In the genomic region with DNA sequence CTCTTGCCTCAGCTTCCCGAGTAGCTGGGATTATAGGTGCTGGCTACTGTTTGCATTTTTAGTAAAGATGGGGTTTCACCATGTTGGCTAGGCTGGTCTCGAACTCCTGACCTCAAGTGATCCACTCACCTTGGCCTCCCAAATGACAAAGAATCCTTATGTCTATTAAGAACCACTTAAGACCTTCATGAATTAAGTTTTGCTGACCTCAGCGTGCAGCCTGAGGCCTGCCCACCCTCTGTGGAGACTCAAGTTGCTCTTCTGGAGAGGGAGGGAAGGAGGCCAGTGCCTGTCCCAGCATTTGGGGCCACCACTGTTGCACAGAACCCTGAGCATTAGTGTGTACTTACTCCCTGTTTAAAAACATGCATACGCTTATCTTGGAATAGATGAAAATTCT, we compare ENCODE assay signal across 6 cellular contexts.
"Had no signal": no experiment of that assay in that cellular context is flagged by ENCODE, and none has a peak within 500 bp of the region (broad histone marks: within the 10 kb centered on the region; RNA-seq: fewer than 3 reads in every experiment).

No MANE protein-coding gene starts in this region.

- H3K4me3 ChIP-seq: K562 had no signal

- H3K9ac ChIP-seq: KMS-11 had no signal

- FAIRE-seq: HTR-8/SVneo, K562 had no signal

- H3K27ac ChIP-seq: HL-60, KMS-11 had no signal

- ATAC-seq: K562 had no signal

- H3K4me2 ChIP-seq: KMS-11 had no signal

- DNase-seq: KBM-7, KG1 had no signal
